In genomic region chr21:42228709-42229220, GRCh38 we compare ENCODE assay signal across 1 cellular context.
TF ChIP-seq lines count a peak whose summit lies in the region.

No MANE protein-coding gene starts in this region.

TF ChIP-seq in GM12878, 131 proteins besides CTCF, POLR2A, EP300 and RAD21 (continued from another document):
- TF ChIP-seq ZBTB4 (CRISPR knock-in tag; IDR thresholded peaks at IDR 0.05) (no peak), REST (IDR thresholded peaks at IDR 0.05; ENCODE audit: low read depth, low read length) (no peak), ASH2L (IDR thresholded peaks at IDR 0.05; ENCODE audit: borderline replicate concordance, low read depth) (no peak), STAT1 (conservative IDR thresholded peaks at IDR 0.05) (no peak), CUX1 (IDR thresholded peaks at IDR 0.05; ENCODE audit: insufficient replicate concordance, low read depth, low read length) (no peak), PAX8 (IDR thresholded peaks at IDR 0.05) (no peak), SIN3A (IDR thresholded peaks at IDR 0.05; ENCODE audit: low read depth, low read length) (no peak), NR2C1 (IDR thresholded peaks at IDR 0.05) (no peak), IRF3 (IDR thresholded peaks at IDR 0.05) (no peak), BCL3 (IDR thresholded peaks at IDR 0.05; ENCODE audit: borderline replicate concordance, insufficient read depth, low read depth, low read length, poor library complexity, severe bottlenecking) (no peak), SMC3 (IDR thresholded peaks at IDR 0.05; ENCODE audit: borderline replicate concordance, low read length) (no peak), ZBTB11 (CRISPR knock-in tag; IDR thresholded peaks at IDR 0.05) (no peak), NR2F1 (conservative IDR thresholded peaks at IDR 0.05) (no peak), ZNF274 (IDR thresholded peaks at IDR 0.05; ENCODE audit: insufficient read depth, insufficient read length) (no peak), RFX5 (IDR thresholded peaks at IDR 0.05; ENCODE audit: low read depth, low read length) (no peak)
